Comparison of ENCODE assay signal across 8 cellular contexts in genomic region chr17:44110823-44111633, GRCh38. TPM values are rescaled to one million over a fixed set of nuclear protein-coding genes. Genes with fewer than 3 reads are reported as not detected.
DNase-seq lines count a peak whose midpoint lies in the region; TF ChIP-seq lines count a peak whose summit lies in the region.

No MANE protein-coding gene starts in this region.

- CTCF ChIA-PET in OCI-LY7 (lab: Charles Lee; ENCODE audit: unreplicated experiment), result no interaction called here

- H3K27me3 ChIP-seq in neural cell (ENCODE audit: insufficient read depth, low read depth, low read length), result no peaks in the 10 kb centered on the region

- peak overlapping the region in 3 of 4 donors; percentile 62 to 84 (median 75) for H3K4me3 Mint-ChIP-seq in IgD-negative memory B cell
- H3K4me3 Mint-ChIP-seq in activated T-helper 2 cell treated with anti-CD3 and anti-CD28 coated beads, Interferon-gamma antibody, Interleukin-2, Interleukin-4, amounts not matched to agents 10 μg/mL and 5 μg/mL and 100 μg/mL, durations not matched to agents 14 hours and 24 hours and 36 hours (ENCODE audit: low read depth), result no peak overlapping the region

- TF ChIP-seq CTCF in OCI-LY7 (conservative IDR thresholded peaks at IDR 0.05; ENCODE audit: low read length) (no peak), fibroblast of villous mesenchyme (IDR thresholded peaks at IDR 0.05; ENCODE audit: insufficient read depth, low read depth, low read length) (no peak), neural cell (IDR thresholded peaks at IDR 0.05; ENCODE audit: poor library complexity, severe bottlenecking) (no peak)

- H4K20me1 ChIP-seq in OCI-LY7 (ENCODE audit: insufficient read depth, low read length) (no peaks in the 10 kb centered on the region), neural cell (ENCODE audit: insufficient read depth) (peaks cover 11% of the 10 kb centered on the region)

- H3K4me3 ChIP-seq in OCI-LY7 (ENCODE audit: low read depth, low read length, poor library complexity, severe bottlenecking) (peak overlapping the region; percentile 52), fibroblast of villous mesenchyme (ENCODE audit: low read depth, low read length) (peak overlapping the region; percentile 45), neural cell (ENCODE audit: low read length) (peak overlapping the region; percentile 64)

- TF ChIP-seq EP300 in neural cell (conservative IDR thresholded peaks at IDR 0.05; ENCODE audit: poor library complexity, severe bottlenecking), result peak; percentile 20

- H3K79me2 ChIP-seq in OCI-LY7 (ENCODE audit: insufficient read depth, low read depth, low read length) (no peaks in the 10 kb centered on the region), neural cell (replicated peaks; ENCODE audit: insufficient read depth, low read length) (peaks cover 33% of the 10 kb centered on the region)

- H2AFZ ChIP-seq in OCI-LY7 (ENCODE audit: low read length), result no peak overlapping the region
- H2AFZ ChIP-seq in neural cell (ENCODE audit: low read depth, low read length), result no peak overlapping the region

- peaks cover 32% of the 10 kb centered on the region for H3K4me1 ChIP-seq in OCI-LY7 (ENCODE audit: insufficient read depth, low read length, poor library complexity, severe bottlenecking)

- no peak for TF ChIP-seq RAD21 in neural cell (conservative IDR thresholded peaks at IDR 0.05)

- POLR2A ChIA-PET in OCI-LY7 (lab: Charles Lee), result interaction anchor here (0.6 to 0.9 kb wide), 4 partner anchors 12 to 283 kb away, joined by 3 to 4 read pairs (median 4); partner anchors contain the start of gene HDAC5

- H3K9me3 ChIP-seq in OCI-LY7 (ENCODE audit: low read length), result no peaks in the 10 kb centered on the region
- H3K9me3 ChIP-seq in neural cell (ENCODE audit: low read length), result no peaks in the 10 kb centered on the region

- intact Hi-C loops in OCI-LY7 (cut with micrococcal nuclease; ENCODE audit: unreplicated experiment), result no loop called here
- intact Hi-C loops in activated T-helper 2 cell treated with anti-CD3 and anti-CD28 coated beads, Interferon-gamma antibody, Interleukin-2, Interleukin-4, amounts not matched to agents 10 μg/mL and 5 μg/mL and 100 μg/mL, durations not matched to agents 14 hours and 24 hours and 36 hours (cut with micrococcal nuclease), result no loop called here

- H3K4me2 ChIP-seq in OCI-LY7 (ENCODE audit: low read length) (peak overlapping the region; percentile 81), neural cell (ENCODE audit: low read length) (peak overlapping the region; percentile 2)

- DNase-seq in activated gamma-delta T cell treated with Interleukin-2 at 50 U/mL for 16 hours, result peak; percentile 50
- no peak for DNase-seq in activated gamma-delta T cell (lab: John Stamatoyannopoulos, UW)
- DNase-seq in OCI-LY7 (ENCODE audit: low spot score), result peak; percentile 62
- peak; percentile 45 for DNase-seq in activated T-helper 2 cell treated with anti-CD3 and anti-CD28 coated beads, Interferon-gamma antibody, Interleukin-2, Interleukin-4, amounts not matched to agents 10 μg/mL and 5 μg/mL and 100 μg/mL, durations not matched to agents 14 hours and 24 hours and 36 hours (ENCODE audit: low spot score)
- peak; percentile 94 for DNase-seq in fibroblast of villous mesenchyme (ENCODE audit: low read depth)
- peak; percentile 88 to 99 (median 97) for DNase-seq in substantia nigra (lab: John Stamatoyannopoulos, UW)

- peak overlapping the region; percentile 30 for H3K27ac ChIP-seq in OCI-LY7 (ENCODE audit: low read depth, low read length, poor library complexity, severe bottlenecking)
- H3K27ac ChIP-seq in neural cell (ENCODE audit: low read length), result peak overlapping the region; percentile 84
- H3K27ac ChIP-seq in substantia nigra (ENCODE audit: low read depth, low read length, poor library complexity, severe bottlenecking), result peak overlapping the region; percentile 87

- H3K9me2 ChIP-seq in OCI-LY7 (ENCODE audit: insufficient read depth, low read length) (no peaks in the 10 kb centered on the region), neural cell (ENCODE audit: insufficient read depth, low read length) (no peaks in the 10 kb centered on the region)

- H3K9ac ChIP-seq in neural cell (ENCODE audit: low read length), result peak overlapping the region; percentile 73

- peaks cover 9% of the 10 kb centered on the region for H3K36me3 ChIP-seq in OCI-LY7 (ENCODE audit: insufficient read depth, low read length)
- H3K36me3 ChIP-seq in neural cell (ENCODE audit: insufficient read depth, low read length), result no peaks in the 10 kb centered on the region

- no peaks in the 10 kb centered on the region for H3F3A ChIP-seq in neural cell (ENCODE audit: insufficient read depth, low read length, poor library complexity, severe bottlenecking)

- H3K36me3 Mint-ChIP-seq in IgD-negative memory B cell, result no peaks in the 10 kb centered on the region
- no peaks in the 10 kb centered on the region for H3K36me3 Mint-ChIP-seq in activated T-helper 2 cell treated with anti-CD3 and anti-CD28 coated beads, Interferon-gamma antibody, Interleukin-2, Interleukin-4, amounts not matched to agents 10 μg/mL and 5 μg/mL and 100 μg/mL, durations not matched to agents 14 hours and 24 hours and 36 hours (ENCODE audit: low read depth)

- no peaks in the 10 kb centered on the region for H3K9me3 Mint-ChIP-seq in IgD-negative memory B cell
- H3K9me3 Mint-ChIP-seq in activated T-helper 2 cell treated with anti-CD3 and anti-CD28 coated beads, Interferon-gamma antibody, Interleukin-2, Interleukin-4, amounts not matched to agents 10 μg/mL and 5 μg/mL and 100 μg/mL, durations not matched to agents 14 hours and 24 hours and 36 hours, result no peaks in the 10 kb centered on the region

- H3K27me3 Mint-ChIP-seq in IgD-negative memory B cell, result no peaks in the 10 kb centered on the region
- no peaks in the 10 kb centered on the region for H3K27me3 Mint-ChIP-seq in activated T-helper 2 cell treated with anti-CD3 and anti-CD28 coated beads, Interferon-gamma antibody, Interleukin-2, Interleukin-4, amounts not matched to agents 10 μg/mL and 5 μg/mL and 100 μg/mL, durations not matched to agents 14 hours and 24 hours and 36 hours (ENCODE audit: low read depth)

- peak overlapping the region in 1 of 3 donors; percentile 0 for H3K27ac Mint-ChIP-seq in IgD-negative memory B cell
- H3K27ac Mint-ChIP-seq in activated T-helper 2 cell treated with anti-CD3 and anti-CD28 coated beads, Interferon-gamma antibody, Interleukin-2, Interleukin-4, amounts not matched to agents 10 μg/mL and 5 μg/mL and 100 μg/mL, durations not matched to agents 14 hours and 24 hours and 36 hours, result no peak overlapping the region

- peaks cover 9 to 23% (median 19%) of the 10 kb centered on the region in 3 donors for H3K4me1 Mint-ChIP-seq in IgD-negative memory B cell
- H3K4me1 Mint-ChIP-seq in activated T-helper 2 cell treated with anti-CD3 and anti-CD28 coated beads, Interferon-gamma antibody, Interleukin-2, Interleukin-4, amounts not matched to agents 10 μg/mL and 5 μg/mL and 100 μg/mL, durations not matched to agents 14 hours and 24 hours and 36 hours (ENCODE audit: low read depth), result no peaks in the 10 kb centered on the region

- BruUV-seq in OCI-LY7 (replicated peaks; lab: Mats Ljungman, UMichigan), result no TSS peak

TF ChIP-seq in neural cell, 6 proteins besides CTCF, POLR2A, EP300 and RAD21 (continues in another document):
- TF ChIP-seq SMC3 (conservative IDR thresholded peaks at IDR 0.05; ENCODE audit: poor library complexity) (peak; percentile 27), TAF1 (IDR thresholded peaks at IDR 0.05; ENCODE audit: low read depth) (no peak), EZH2 (IDR thresholded peaks at IDR 0.05; ENCODE audit: borderline replicate concordance, insufficient read depth, low read length, poor library complexity, severe bottlenecking) (no peak)

RNA-seq across cellular contexts. Expression of gene HDAC5, which starts 12.4 kb away (rescaled TPM):
- polyA plus RNA-seq in IgD-negative memory B cell (49.5 TPM), neural cell (93.0 and 97.8 TPM in 2 replicates)
- total RNA-seq in OCI-LY7 (2014; rRNA removed; shearing (Covaris generic)), result 26.4 and 41.5 TPM in 2 replicates
- total RNA-seq in OCI-LY7 (2022) (31.4 and 36.3 TPM in 2 replicates), fibroblast of villous mesenchyme (36.7 and 62.8 TPM in 2 replicates)
- 18.7 and 19.9 TPM in 2 replicates for total RNA-seq in activated T-helper 2 cell treated with anti-CD3 and anti-CD28 coated beads, Interferon-gamma antibody, Interleukin-2, Interleukin-4, amounts not matched to agents 10 μg/mL and 5 μg/mL and 100 μg/mL, durations not matched to agents 14 hours and 24 hours and 36 hours
- 90.8 and 111 TPM in 2 replicates for polyA minus RNA-seq in neural cell

RNA-seq across cellular contexts. Expression of gene HROB, which starts 30.7 kb away (rescaled TPM):
- 0.24 TPM for polyA plus RNA-seq in IgD-negative memory B cell
- 10.9 and 13.3 TPM in 2 replicates for total RNA-seq in OCI-LY7 (2014; rRNA removed; shearing (Covaris generic))
- 24.7 and 27.3 TPM in 2 replicates for total RNA-seq in OCI-LY7 (2022)
- 20.7 and 24.1 TPM in 2 replicates for total RNA-seq in activated T-helper 2 cell treated with anti-CD3 and anti-CD28 coated beads, Interferon-gamma antibody, Interleukin-2, Interleukin-4, amounts not matched to agents 10 μg/mL and 5 μg/mL and 100 μg/mL, durations not matched to agents 14 hours and 24 hours and 36 hours
- 3.0 and 3.2 TPM in 2 replicates for total RNA-seq in fibroblast of villous mesenchyme
- 1.3 TPM in 2 replicates for polyA plus RNA-seq in neural cell
- polyA minus RNA-seq in neural cell, result 1.5 and 1.7 TPM in 2 replicates

RNA-seq across cellular contexts. Expression of gene G6PC3, which starts 40.5 kb away (rescaled TPM):
- 22.5 TPM for polyA plus RNA-seq in IgD-negative memory B cell
- total RNA-seq in OCI-LY7 (2014; rRNA removed; shearing (Covaris generic)), result 10.7 and 20.6 TPM in 2 replicates
- total RNA-seq in OCI-LY7 (2022), result 41.4 and 46.1 TPM in 2 replicates
- 36.3 and 39.2 TPM in 2 replicates for total RNA-seq in activated T-helper 2 cell treated with anti-CD3 and anti-CD28 coated beads, Interferon-gamma antibody, Interleukin-2, Interleukin-4, amounts not matched to agents 10 μg/mL and 5 μg/mL and 100 μg/mL, durations not matched to agents 14 hours and 24 hours and 36 hours
- total RNA-seq in fibroblast of villous mesenchyme, result 27.4 and 27.6 TPM in 2 replicates
- 10.8 and 16.7 TPM in 2 replicates for polyA plus RNA-seq in neural cell
- 19.3 and 22.2 TPM in 2 replicates for polyA minus RNA-seq in neural cell

RNA-seq across cellular contexts. Expression of gene LSM12, which starts 44.6 kb away (rescaled TPM):
- polyA plus RNA-seq in IgD-negative memory B cell (73.4 TPM), neural cell (9.6 and 12.0 TPM in 2 replicates)
- 26.6 and 35.4 TPM in 2 replicates for total RNA-seq in OCI-LY7 (2014; rRNA removed; shearing (Covaris generic))
- total RNA-seq in OCI-LY7 (2022) (67.9 and 68.0 TPM in 2 replicates), fibroblast of villous mesenchyme (53.5 and 82.5 TPM in 2 replicates)
- total RNA-seq in activated T-helper 2 cell treated with anti-CD3 and anti-CD28 coated beads, Interferon-gamma antibody, Interleukin-2, Interleukin-4, amounts not matched to agents 10 μg/mL and 5 μg/mL and 100 μg/mL, durations not matched to agents 14 hours and 24 hours and 36 hours, result 81.4 and 88.4 TPM in 2 replicates
- polyA minus RNA-seq in neural cell, result 25.2 and 26.8 TPM in 2 replicates

RNA-seq across cellular contexts. Expression of gene ASB16, which starts 59.5 kb away (rescaled TPM):
- polyA plus RNA-seq in IgD-negative memory B cell (not detected), neural cell (not detected in 2 replicates)
- 0.44 and 0.57 TPM in 2 replicates for total RNA-seq in OCI-LY7 (2014; rRNA removed; shearing (Covaris generic))
- total RNA-seq in OCI-LY7 (2022) (0.30 and 1.7 TPM in 2 replicates), fibroblast of villous mesenchyme (under 0.01 TPM in 1 of 2 replicates, not detected in the other)
- total RNA-seq in activated T-helper 2 cell treated with anti-CD3 and anti-CD28 coated beads, Interferon-gamma antibody, Interleukin-2, Interleukin-4, amounts not matched to agents 10 μg/mL and 5 μg/mL and 100 μg/mL, durations not matched to agents 14 hours and 24 hours and 36 hours, result 0.21 and 0.59 TPM in 2 replicates
- not detected in 2 replicates for polyA minus RNA-seq in neural cell

Comparison
In these comparisons a context has a peak if more than half of its experiments do, and no peak if none do; other contexts are left out.
1. H3K27ac ChIP-seq: peak in every context shown above with its lines; median percentile 87 in substantia nigra; 84 in neural cell; 30 in OCI-LY7.